21 cellular contexts compared by ENCODE assay signal in genomic region chr16:49733278-49734009, GRCh38.
DNase-seq lines count a peak whose midpoint lies in the region; FAIRE-seq and TF ChIP-seq lines count a peak whose summit lies in the region.
"Had no signal": no experiment of that assay in that cellular context is flagged by ENCODE, and none has a peak within 500 bp of the region (broad histone marks: within the 10 kb centered on the region; RNA-seq: fewer than 3 reads in every experiment).

No MANE protein-coding gene starts in this region.

- FAIRE-seq in H1 (lab: Jason Lieb, UNC): no peak

- CTCF ChIA-PET in HEK293T (lab: Yijun Ruan, JAX) (no interaction called here), H1 (lab: Charles Lee; ENCODE audit: partially characterized antibody) (interaction anchor here (1.1 kb wide), 1 partner anchor 43 kb away, joined by 4 read pairs; no protein-coding TSS in a partner anchor)

- H3K79me1 ChIP-seq in H1 (ENCODE audit: low read depth, low read length) (peaks cover 10% of the 10 kb centered on the region), neuronal stem cell (ENCODE audit: low read depth, low read length) (peaks cover 6% of the 10 kb centered on the region)

- no peaks in the 10 kb centered on the region for H3F3A ChIP-seq in neural progenitor cell (ENCODE audit: low read depth)

- H3K4ac ChIP-seq in H1 (replicated peaks; ENCODE audit: insufficient read length, low read depth, low read length) (no peak overlapping the region), neuronal stem cell (ENCODE audit: low read length) (no peak overlapping the region)

- H2BK15ac ChIP-seq in H1 (ENCODE audit: low read length) (no peak overlapping the region), neuronal stem cell (ENCODE audit: low read length) (no peak overlapping the region)

- no peak overlapping the region for H3K4me2 ChIP-seq in H1 (ENCODE audit: insufficient read depth in 1 of 2, low read depth in 2 of 2, low read length in 2 of 2)
- no peak overlapping the region for H3K4me2 ChIP-seq in neural progenitor cell
- H3K4me2 ChIP-seq in neuronal stem cell (ENCODE audit: insufficient read depth, low read length, poor library complexity, severe bottlenecking): no peak overlapping the region
- H3K4me2 ChIP-seq: KMS-11 had no signal

- no peak overlapping the region for H3K9ac ChIP-seq in H1 (replicated peaks in 1 of 4; ENCODE audit: extremely low read depth in 1 of 4, low read depth in 3 of 4, low read length in 3 of 4)
- no peak overlapping the region for H3K9ac ChIP-seq in neural progenitor cell
- H3K9ac ChIP-seq in neuronal stem cell (ENCODE audit: low read depth, low read length, poor library complexity): no peak overlapping the region
- H3K9ac ChIP-seq: KMS-11 had no signal

- no peak overlapping the region for H4K5ac ChIP-seq in H1 (ENCODE audit: insufficient read length, low read depth, low read length)

- H3K4me1 Mint-ChIP-seq in neural progenitor cell: peaks cover 27% of the 10 kb centered on the region
- H3K4me1 Mint-ChIP-seq: B cell; CD4-positive, CD25-positive, alpha-beta regulatory T cell had no signal

- H3K27ac Mint-ChIP-seq in neural progenitor cell: peak overlapping the region; percentile 16
- H3K27ac Mint-ChIP-seq: B cell; CD4-positive, CD25-positive, alpha-beta regulatory T cell had no signal

- H3K9me3 ChIP-seq in H1 (ENCODE audit: insufficient read depth in 2 of 2, low read depth in 1 of 2, low read length in 1 of 2) (peaks cover 6 to 7% of the 10 kb centered on the region in 2 experiments; a peak in 1 of 4 replicates), neural progenitor cell (ENCODE audit: low read depth) (no peaks in the 10 kb centered on the region), neuronal stem cell (replicated peaks in 1 of 2; ENCODE audit: control insufficient read depth in 2 of 2, insufficient read depth in 1 of 2, low read depth in 1 of 2, low read length in 2 of 2) (peaks cover 12 to 23% of the 10 kb centered on the region in 2 donors), transverse colon (peaks cover 0 to 4% of the 10 kb centered on the region in 2 donors), tibial artery (peaks cover 0 to 12% (median 0%) of the 10 kb centered on the region in 3 donors)
- H3K9me3 ChIP-seq: Peyer's patch had no signal

- DNase-seq in A172 (ENCODE audit: low spot score): peak; percentile 19
- DNase-seq in HEK293T (ENCODE audit: extremely low spot score): no peak
- DNase-seq in H1 (ENCODE audit: low read depth in 1 of 2, low spot score in 2 of 2): no peak
- no peak for DNase-seq in neural progenitor cell (ENCODE audit: low spot score)
- no peak for DNase-seq in neuronal stem cell (ENCODE audit: low spot score)
- no peak for DNase-seq in transverse colon
- DNase-seq in tibial artery: no peak
- DNase-seq: 8988T; CD4-positive, CD25-positive, alpha-beta regulatory T cell; EL; GF-D8; MV-4-11; NCI-H1105 treated with DMSO at 0.1 percent for 48 hours; NCI-H1694; NCI-H2081; NCI-H2171 treated with DMSO at 0.1 percent for 48 hours; NCI-H524 treated with DMSO at 0.1 percent for 48 hours; NCI-H82; Peyer's patch had no signal

- H3K36me3 ChIP-seq in H1 (ENCODE audit: control insufficient read depth in 2 of 4, insufficient read depth in 4 of 4, low read length in 3 of 4) (peaks cover 2 to 12% (median 4%) of the 10 kb centered on the region in 4 experiments; a peak in 5 of 8 replicates), neural progenitor cell (peaks cover 13% of the 10 kb centered on the region), neuronal stem cell (replicated peaks in 1 of 2; ENCODE audit: control insufficient read depth in 2 of 2, insufficient read depth in 2 of 2, low read length in 2 of 2) (peaks cover 12 to 48% of the 10 kb centered on the region in 2 donors), transverse colon (no peaks in the 10 kb centered on the region), tibial artery (peaks cover 0 to 12% (median 4%) of the 10 kb centered on the region in 3 donors)
- H3K36me3 ChIP-seq: Peyer's patch had no signal

- H3K27me3 ChIP-seq in H1 (replicated peaks in 1 of 4; ENCODE audit: control insufficient read depth in 3 of 4, extremely low read depth in 1 of 4, insufficient read depth in 3 of 4, low read length in 3 of 4): no peaks in the 10 kb centered on the region
- no peaks in the 10 kb centered on the region for H3K27me3 ChIP-seq in neural progenitor cell
- H3K27me3 ChIP-seq in neuronal stem cell (ENCODE audit: control insufficient read depth in 3 of 3, insufficient read depth in 3 of 3, low read depth in 1 of 3, low read length in 3 of 3): no peaks in the 10 kb centered on the region
- no peaks in the 10 kb centered on the region for H3K27me3 ChIP-seq in transverse colon
- no peaks in the 10 kb centered on the region for H3K27me3 ChIP-seq in tibial artery
- H3K27me3 ChIP-seq: Peyer's patch had no signal

- H2BK5ac ChIP-seq in H1 (ENCODE audit: low read depth, low read length) (no peak overlapping the region), neuronal stem cell (ENCODE audit: low read length) (no peak overlapping the region)

- no peak overlapping the region for H3K4me3 Mint-ChIP-seq in neural progenitor cell
- H3K4me3 Mint-ChIP-seq: B cell; CD4-positive, CD25-positive, alpha-beta regulatory T cell had no signal

- H3K18ac ChIP-seq in H1 (ENCODE audit: extremely low read depth, low read length): no peak overlapping the region
- no peak overlapping the region for H3K18ac ChIP-seq in neuronal stem cell (ENCODE audit: low read length)

- H4K91ac ChIP-seq in H1 (replicated peaks; ENCODE audit: insufficient read length, low read length) (no peak overlapping the region), neuronal stem cell (ENCODE audit: low read depth, low read length, poor library complexity) (no peak overlapping the region)

- H2AFZ ChIP-seq in H1 (ENCODE audit: low read length) (no peak overlapping the region), neural progenitor cell (replicated peaks) (no peak overlapping the region), neuronal stem cell (ENCODE audit: low read length) (no peak overlapping the region)

- H4K20me1 ChIP-seq in H1 (replicated peaks in 1 of 2; ENCODE audit: control insufficient read depth in 1 of 2, insufficient read depth in 2 of 2, low read length in 2 of 2) (no peaks in the 10 kb centered on the region), neural progenitor cell (ENCODE audit: low read depth) (peaks cover 3% of the 10 kb centered on the region)

- no peak overlapping the region for H3K56ac ChIP-seq in H1 (replicated peaks; ENCODE audit: insufficient read length, low read depth, low read length)

- H3K23ac ChIP-seq in H1 (ENCODE audit: insufficient read length) (no peak overlapping the region), neuronal stem cell (ENCODE audit: low read depth, low read length, poor library complexity) (no peak overlapping the region)

- H3K4me1 ChIP-seq in H1 (replicated peaks in 1 of 4; ENCODE audit: control insufficient read depth in 3 of 4, insufficient read depth in 4 of 4, low read length in 3 of 4): peaks cover 3 to 8% (median 5%) of the 10 kb centered on the region in 4 experiments; a peak in 4 of 7 replicates
- peaks cover 5% of the 10 kb centered on the region for H3K4me1 ChIP-seq in neural progenitor cell
- H3K4me1 ChIP-seq in neuronal stem cell (ENCODE audit: control insufficient read depth in 2 of 2, insufficient read depth in 1 of 2, low read depth in 1 of 2, low read length in 2 of 2): no peaks in the 10 kb centered on the region
- no peaks in the 10 kb centered on the region for H3K4me1 ChIP-seq in transverse colon
- H3K4me1 ChIP-seq in tibial artery: peaks cover 0 to 6% (median 0%) of the 10 kb centered on the region in 4 donors
- H3K4me1 ChIP-seq: Peyer's patch had no signal

- peaks cover 0 to 12% of the 10 kb centered on the region in 2 experiments; a peak in 1 of 4 replicates for H3K79me2 ChIP-seq in H1 (ENCODE audit: control insufficient read depth in 1 of 2, insufficient read depth in 2 of 2, low read length in 2 of 2)
- peaks cover 42% of the 10 kb centered on the region for H3K79me2 ChIP-seq in neural progenitor cell (ENCODE audit: low read depth)

- H2AK5ac ChIP-seq in H1 (ENCODE audit: low read depth, low read length) (no peak overlapping the region), neuronal stem cell (ENCODE audit: low read depth, low read length) (no peak overlapping the region)

- peaks cover 3% of the 10 kb centered on the region for H3K27me3 Mint-ChIP-seq in neural progenitor cell (ENCODE audit: insufficient read depth, low read depth)
- H3K27me3 Mint-ChIP-seq: B cell had no signal

- TF ChIP-seq EP300 in H1 (IDR thresholded peaks at IDR 0.05; ENCODE audit: borderline replicate concordance in 1 of 2, low read depth in 2 of 2, low read length in 2 of 2) (no peak), transverse colon (IDR thresholded peaks at IDR 0.05; ENCODE audit: low read depth) (no peak)

- peaks cover 20% of the 10 kb centered on the region for H3K9me3 Mint-ChIP-seq in neural progenitor cell

- H2BK12ac ChIP-seq in H1 (ENCODE audit: low read depth, low read length): no peak overlapping the region
- H2BK12ac ChIP-seq in neuronal stem cell (ENCODE audit: low read length): no peak overlapping the region

- no peak for TF ChIP-seq POLR2A in H1 (IDR thresholded peaks at IDR 0.05; ENCODE audit: control extremely low read depth in 1 of 2, low read depth in 2 of 2, low read length in 2 of 2)
- no peak for TF ChIP-seq POLR2A in transverse colon (IDR thresholded peaks at IDR 0.05)

- TF ChIP-seq CTCF in H1 (IDR thresholded peaks at IDR 0.05; ENCODE audit: control extremely low read depth in 1 of 3, insufficient read depth in 1 of 3, low read depth in 1 of 3, low read length in 3 of 3) (no peak), neural progenitor cell (IDR thresholded peaks at IDR 0.05) (no peak), transverse colon (IDR thresholded peaks at IDR 0.05) (no peak), tibial artery (IDR thresholded peaks at IDR 0.05) (no peak)

- H2BK20ac ChIP-seq in H1 (ENCODE audit: low read length): no peak overlapping the region

- no peak overlapping the region for H3K4me3 ChIP-seq in H1 (ENCODE audit: extremely low read depth in 1 of 4, insufficient read depth in 2 of 4, low read depth in 3 of 4, low read length in 4 of 4)
- no peak overlapping the region for H3K4me3 ChIP-seq in neural progenitor cell
- H3K4me3 ChIP-seq in neuronal stem cell (ENCODE audit: low read length in 2 of 2): no peak overlapping the region
- H3K4me3 ChIP-seq in transverse colon: no peak overlapping the region
- no peak overlapping the region for H3K4me3 ChIP-seq in tibial artery
- H3K4me3 ChIP-seq: Peyer's patch had no signal

- H3K36me3 Mint-ChIP-seq in neural progenitor cell: peaks cover 64% of the 10 kb centered on the region
- H3K36me3 Mint-ChIP-seq: CD4-positive, CD25-positive, alpha-beta regulatory T cell had no signal

- TF ChIP-seq RAD21 in H1 (IDR thresholded peaks at IDR 0.05 in 1 of 2, conservative IDR thresholded peaks at IDR 0.05 in 1 of 2; ENCODE audit: low read depth in 2 of 2, low read length in 2 of 2): no peak

- H3K27ac ChIP-seq in H1 (ENCODE audit: low read depth, low read length): no peak overlapping the region
- H3K27ac ChIP-seq in neural progenitor cell: no peak overlapping the region
- no peak overlapping the region for H3K27ac ChIP-seq in neuronal stem cell (replicated peaks; ENCODE audit: low read length)
- no peak overlapping the region for H3K27ac ChIP-seq in transverse colon
- no peak overlapping the region for H3K27ac ChIP-seq in tibial artery
- H3K27ac ChIP-seq: KMS-11, Peyer's patch had no signal

- no peak overlapping the region for H2BK120ac ChIP-seq in H1 (replicated peaks; ENCODE audit: low read depth, low read length)
- no peak overlapping the region for H2BK120ac ChIP-seq in neuronal stem cell (ENCODE audit: low read depth, low read length)

- no peaks in the 10 kb centered on the region for H3K23me2 ChIP-seq in H1 (ENCODE audit: low read depth, low read length)

- intact Hi-C loops in transverse colon (cut with DNase I; ENCODE audit: low total_unique reads): no loop called here
- intact Hi-C loops in tibial artery (cut with DNase I; ENCODE audit: low total_unique reads): no loop called here

- POLR2A ChIA-PET in HEK293T (lab: Yijun Ruan, JAX): no interaction called here
- POLR2A ChIA-PET in H1 (lab: Charles Lee; ENCODE audit: partially characterized antibody): no interaction called here

- H4K8ac ChIP-seq in H1 (ENCODE audit: extremely low read depth, insufficient read depth, low read length) (no peak overlapping the region; the same call in 1 of the 2 replicates), neuronal stem cell (ENCODE audit: low read depth, low read length) (no peak overlapping the region)

- WGBS in H1 (ENCODE audit: extremely low coverage in 1 of 2, insufficient coverage in 1 of 2, insufficient read length in 1 of 2, insufficient replicate concordance in 2 of 2, low coverage in 1 of 2, low lambda C conversion rate in 2 of 2, missing lambda C conversion rate in 1 of 2), 2 experiments: 93% methylated on average over 11 of the region's 11 CpGs; no CpG with 5 or more reads in 1 of the 2 experiments
- 100% methylated on average over 2 of the region's 11 CpGs; no CpG with 5 or more reads in 1 of the 2 donors for WGBS in neuronal stem cell (ENCODE audit: extremely low coverage in 2 of 2, insufficient read length in 2 of 2, insufficient replicate concordance in 1 of 2), 2 donors
- WGBS in transverse colon (ENCODE audit: low coverage in 1 of 2), 2 donors: 64% methylated on average over 4 to 11 of the region's 11 CpGs

- in situ Hi-C loops in transverse colon (cut with MboI; ENCODE audit: low pct_ligation_motif_present in 1 of 4, low pct_unique_long_range_greater_than_20kb in 1 of 4, low sequenced_read_pairs in 3 of 4): no loop called here

- H3K14ac ChIP-seq in H1 (ENCODE audit: insufficient read length) (no peak overlapping the region), neuronal stem cell (ENCODE audit: low read length) (no peak overlapping the region)
